In genomic region chr21:29323189-29323588, GRCh38 we compare ENCODE assay signal across 25 cellular contexts. TPM values are rescaled to one million over a fixed set of nuclear protein-coding genes. Genes with fewer than 3 reads are reported as not detected.
DNase-seq lines count a peak whose midpoint lies in the region; ATAC-seq, FAIRE-seq and TF ChIP-seq lines count a peak whose summit lies in the region.
"Had no signal": no experiment of that assay in that cellular context is flagged by ENCODE, and none has a peak within 500 bp of the region (broad histone marks: within the 10 kb centered on the region; RNA-seq: fewer than 3 reads in every experiment).

No MANE protein-coding gene starts in this region.

- TF ChIP-seq POLR2A in HepG2 (IDR thresholded peaks at IDR 0.05; ENCODE audit: insufficient read depth in 1 of 2, low read depth in 2 of 2, low read length in 2 of 2) (no peak), vagina (IDR thresholded peaks at IDR 0.05) (no peak)

- H3K27me3 Mint-ChIP-seq in CD14-positive monocyte (ENCODE audit: low read depth in 3 of 3) (peaks cover 0 to 2% (median 0%) of the 10 kb centered on the region in 3 donors), chondrocyte (ENCODE audit: low read depth) (no peaks in the 10 kb centered on the region)
- H3K27me3 Mint-ChIP-seq: CD4-positive, alpha-beta memory T cell; IgD-negative memory B cell had no signal

- TF ChIP-seq RAD21 in HepG2 (CRISPR knock-in tag; IDR thresholded peaks at IDR 0.05): no peak

- H3K4me2 ChIP-seq in HepG2 (ENCODE audit: low read depth, low read length) (no peak overlapping the region), trophoblast cell (ENCODE audit: low read length) (no peak overlapping the region)
- H3K4me2 ChIP-seq: A549, GM23338 had no signal

- no peaks in the 10 kb centered on the region for H3K79me1 ChIP-seq in trophoblast cell (ENCODE audit: low read length)

- CTCF ChIA-PET in HepG2 (lab: Yijun Ruan, JAX; ENCODE audit: low intra/inter-chr PET ratio, low total read pairs): no interaction called here

- H3K14ac ChIP-seq in trophoblast cell (ENCODE audit: low read length): no peak overlapping the region

- in situ Hi-C loops in HepG2 (cut with HindIII; ENCODE audit: extremely low pct_ligation_motif_present, low pct_unique_long_range_greater_than_20kb): no loop called here

- H3K36me3 Mint-ChIP-seq in CD14-positive monocyte: peaks cover 73 to 74% of the 10 kb centered on the region in 2 donors
- peaks cover 29% of the 10 kb centered on the region for H3K36me3 Mint-ChIP-seq in chondrocyte (ENCODE audit: low read depth)

- no peak overlapping the region for H4K12ac ChIP-seq in trophoblast cell (ENCODE audit: low read depth, low read length)

- H3K23ac ChIP-seq in trophoblast cell (ENCODE audit: low read length): no peak overlapping the region

- H2BK5ac ChIP-seq in trophoblast cell (ENCODE audit: low read depth, low read length, poor library complexity): no peak overlapping the region

- peaks cover 23% of the 10 kb centered on the region for H4K20me1 ChIP-seq in HepG2 (ENCODE audit: insufficient read depth, low read length)

- H4K8ac ChIP-seq in trophoblast cell (ENCODE audit: low read depth, low read length): no peak overlapping the region

- no peak for DNase-seq in CD14-positive monocyte (ENCODE audit: low spot score)
- no peak for DNase-seq in chondrocyte (ENCODE audit: low spot score)
- DNase-seq in HepG2 (ENCODE audit: low spot score): no peak
- no peak for DNase-seq in trophoblast cell
- no peak for DNase-seq in NOMO-1 treated with dmso at 0.1 percent for 144 hours (lab: John Stamatoyannopoulos, UW; ENCODE audit: unreplicated experiment)
- DNase-seq in GOT3 (lab: John Stamatoyannopoulos, UW): no peak
- no peak for DNase-seq in vagina (ENCODE audit: extremely low spot score in 2 of 2)
- DNase-seq: AML-193; Calu3; CD4-positive, alpha-beta memory T cell; DMS53; DND-41; EL; H7; HFFc6 had no signal

- TF ChIP-seq CTCF in CD14-positive monocyte (IDR thresholded peaks at IDR 0.05): no peak
- TF ChIP-seq CTCF in chondrocyte (IDR thresholded peaks at IDR 0.05): no peak
- TF ChIP-seq CTCF in HepG2 (CRISPR knock-in tag; IDR thresholded peaks at IDR 0.05): no peak
- TF ChIP-seq CTCF in vagina (IDR thresholded peaks at IDR 0.05): no peak

- H2BK120ac ChIP-seq in trophoblast cell (ENCODE audit: insufficient read depth, low read length, poor library complexity): no peak overlapping the region

- H3K4me1 Mint-ChIP-seq in CD14-positive monocyte: peaks cover 31% of the 10 kb centered on the region
- H3K4me1 Mint-ChIP-seq in chondrocyte (ENCODE audit: low read depth): peaks cover 63% of the 10 kb centered on the region

- no peak overlapping the region for H3K18ac ChIP-seq in trophoblast cell (ENCODE audit: low read length)

- H3K36me3 ChIP-seq in HepG2 (replicated peaks in 1 of 2; ENCODE audit: control insufficient read depth in 1 of 2, insufficient read depth in 2 of 2, low read length in 2 of 2): peaks cover 17 to 44% of the 10 kb centered on the region in 2 experiments
- peaks cover 14 to 20% of the 10 kb centered on the region in 2 experiments for H3K36me3 ChIP-seq in trophoblast cell (ENCODE audit: control insufficient read depth in 1 of 2, insufficient read depth in 2 of 2, low read length in 2 of 2)
- H3K36me3 ChIP-seq in vagina: peaks cover 0 to 22% of the 10 kb centered on the region in 2 donors

- no peaks in the 10 kb centered on the region for H3K27me3 ChIP-seq in HepG2 (ENCODE audit: control insufficient read depth in 1 of 2, insufficient read depth in 2 of 2, low read length in 2 of 2)
- no peaks in the 10 kb centered on the region for H3K27me3 ChIP-seq in trophoblast cell (ENCODE audit: insufficient read depth, low read length)
- H3K27me3 ChIP-seq in vagina: no peaks in the 10 kb centered on the region

- no peaks in the 10 kb centered on the region for H3K9me3 ChIP-seq in HepG2 (ENCODE audit: low read length)
- H3K9me3 ChIP-seq in trophoblast cell (ENCODE audit: insufficient read depth, low read depth, low read length): no peaks in the 10 kb centered on the region
- no peaks in the 10 kb centered on the region for H3K9me3 ChIP-seq in vagina
- H3K9me3 ChIP-seq: A549 had no signal

- FAIRE-seq in HepG2 (lab: Jason Lieb, UNC): no peak
- FAIRE-seq: A549, G401.6, GM12892, GM18507, HTR-8/SVneo had no signal

- peaks cover 0 to 4% (median 3%) of the 10 kb centered on the region in 7 donors for H3K9me3 Mint-ChIP-seq in CD14-positive monocyte
- no peaks in the 10 kb centered on the region for H3K9me3 Mint-ChIP-seq in chondrocyte (ENCODE audit: low read depth)
- H3K9me3 Mint-ChIP-seq: GM23338, HFFc6 had no signal

- WGBS in HepG2 (ENCODE audit: low lambda C conversion rate): 79% methylated on average over 5 of the region's 6 CpGs
- WGBS in trophoblast cell (ENCODE audit: extremely low coverage, insufficient coverage, insufficient read length): no CpG with 5 or more reads among the region's 6 CpGs

- intact Hi-C loops in CD14-positive monocyte (cut with micrococcal nuclease) (no loop called here), HepG2 (cut with micrococcal nuclease; ENCODE audit: unreplicated experiment) (no loop called here), vagina (cut with DNase I) (no loop called here)

- H3K4me3 Mint-ChIP-seq in CD14-positive monocyte (no peak overlapping the region), chondrocyte (ENCODE audit: unreplicated experiment) (no peak overlapping the region)
- H3K4me3 Mint-ChIP-seq: CD4-positive, alpha-beta memory T cell; GM23338; HFFc6; IgD-negative memory B cell had no signal

- peak overlapping the region; percentile 93 for H3K4ac ChIP-seq in trophoblast cell (ENCODE audit: low read depth, low read length)

- peaks cover 20% of the 10 kb centered on the region for H3K4me1 ChIP-seq in HepG2 (ENCODE audit: insufficient read depth, low read length)
- no peaks in the 10 kb centered on the region for H3K4me1 ChIP-seq in trophoblast cell (ENCODE audit: control insufficient read depth in 1 of 2, insufficient read depth in 2 of 2, low read length in 2 of 2)
- peaks cover 19% of the 10 kb centered on the region for H3K4me1 ChIP-seq in vagina
- H3K4me1 ChIP-seq: A549 had no signal

- H4K91ac ChIP-seq in trophoblast cell (ENCODE audit: low read depth, low read length): no peak overlapping the region

- H2BK12ac ChIP-seq in trophoblast cell (ENCODE audit: low read length): no peak overlapping the region

- TF ChIP-seq EP300 in HepG2 (IDR thresholded peaks at IDR 0.05; ENCODE audit: low read depth in 2 of 2, low read length in 2 of 2): no peak
- no peak for TF ChIP-seq EP300 in HepG2 (CRISPR knock-in tag; IDR thresholded peaks at IDR 0.05; ENCODE audit: borderline replicate concordance)

- H3K27ac Mint-ChIP-seq in CD14-positive monocyte (peak overlapping the region in 6 of 7 donors; percentile 27 to 81 (median 71)), chondrocyte (ENCODE audit: unreplicated experiment) (peak overlapping the region; percentile 79)
- H3K27ac Mint-ChIP-seq: CD4-positive, alpha-beta memory T cell; GM23338; HFFc6 had no signal

- H3K9ac ChIP-seq in HepG2 (ENCODE audit: insufficient read depth, low read depth, low read length) (no peak overlapping the region), trophoblast cell (ENCODE audit: low read length) (no peak overlapping the region)

- H3K79me2 ChIP-seq in HepG2 (ENCODE audit: insufficient read depth, low read length) (peaks cover 66% of the 10 kb centered on the region), trophoblast cell (ENCODE audit: control insufficient read depth, insufficient read depth, low read length, poor library complexity) (peaks cover 3% of the 10 kb centered on the region)

- BruUV-seq in HepG2 (replicated peaks; lab: Mats Ljungman, UMichigan): no TSS peak

- H3K4me3 ChIP-seq in HepG2 (replicated peaks in 1 of 3; ENCODE audit: insufficient read depth in 1 of 3, low read depth in 2 of 3, low read length in 3 of 3) (no peak overlapping the region), trophoblast cell (ENCODE audit: low read depth, low read length) (no peak overlapping the region), vagina (no peak overlapping the region)
- H3K4me3 ChIP-seq: A549, GM23338 had no signal

- ATAC-seq in HepG2: no peak
- ATAC-seq: A549, GM23338, HCT116 had no signal

- H2AFZ ChIP-seq in HepG2 (ENCODE audit: low read length) (no peak overlapping the region), trophoblast cell (ENCODE audit: insufficient read depth, low read length, poor library complexity) (no peak overlapping the region)
- H2AFZ ChIP-seq: GM23338 had no signal

- H3K27ac ChIP-seq in HepG2 (ENCODE audit: extremely low read length, insufficient read depth, low read length) (no peak overlapping the region), trophoblast cell (ENCODE audit: low read depth, low read length) (no peak overlapping the region), vagina (no peak overlapping the region)
- H3K27ac ChIP-seq: 22Rv1, A549, C4-2B had no signal

- POLR2A ChIA-PET in HepG2 (lab: Yijun Ruan, JAX): no interaction called here

- no peak overlapping the region for H2AK5ac ChIP-seq in trophoblast cell (ENCODE audit: low read length)

RNA-seq across cellular contexts. Expression of gene BACH1, which starts 24.5 kb away (rescaled TPM):
- 100 to 1,000 TPM; 148 to 199 TPM for polyA plus RNA-seq in CD14-positive monocyte
- 85.4 to 123 TPM (median 120 TPM) in 3 replicates for total RNA-seq in chondrocyte
- total RNA-seq in HepG2 (2016; rRNA removed; fragmentation: Illumina TruSeq; extraction: Trizol): 51.7 and 68.9 TPM in 2 replicates
- 113 and 125 TPM in 2 replicates for total RNA-seq in HepG2 (2016; cell fraction: cytosol; rRNA removed; fragmentation: Illumina TruSeq; extraction: Trizol; ENCODE audit: low read depth)
- total RNA-seq in HepG2 (2016; cell fraction: insoluble cytoplasmic fraction; rRNA removed; fragmentation: Illumina TruSeq; extraction: Trizol): 49.5 and 66.2 TPM in 2 replicates
- total RNA-seq in HepG2 (2016; cell fraction: membrane; rRNA removed; fragmentation: Illumina TruSeq; extraction: Trizol): 187 and 248 TPM in 2 replicates
- total RNA-seq in HepG2 (2016; cell fraction: nucleus; rRNA removed; fragmentation: Illumina TruSeq; extraction: Trizol): 43.0 and 46.1 TPM in 2 replicates
- 11.9 and 16.5 TPM in 2 replicates for polyA plus RNA-seq in HepG2 (2011; rRNA removed)
- polyA plus RNA-seq in HepG2 (2011; cell fraction: cytosol; rRNA removed): 6.1 and 8.1 TPM in 2 replicates
- polyA plus RNA-seq in HepG2 (2011; cell fraction: nucleus; rRNA removed): 7.4 and 10.3 TPM in 2 replicates
- polyA plus RNA-seq in HepG2 (2012): 19.6 and 28.5 TPM in 2 replicates
- polyA plus RNA-seq in HepG2 (2016; cell fraction: cytosol; fragmentation: Illumina TruSeq; extraction: Trizol; ENCODE audit: low read depth): 0.31 and 0.51 TPM in 2 replicates
- 17.5 and 19.8 TPM in 2 replicates for polyA plus RNA-seq in HepG2 (2016; cell fraction: insoluble cytoplasmic fraction; fragmentation: Illumina TruSeq; extraction: Trizol; ENCODE audit: low read depth)
- 2.6 and 3.9 TPM in 2 replicates for polyA plus RNA-seq in HepG2 (2016; cell fraction: membrane; fragmentation: Illumina TruSeq; extraction: Trizol; ENCODE audit: low read depth)
- 11.8 and 12.9 TPM in 2 replicates for polyA plus RNA-seq in HepG2 (2016; cell fraction: nucleus; fragmentation: Illumina TruSeq; extraction: Trizol; ENCODE audit: insufficient read depth, low read depth)
- polyA minus RNA-seq in HepG2 (2011; rRNA and poly(A)+ RNA removed; ENCODE audit: low replicate concordance): 153 and 196 TPM in 2 replicates
- polyA minus RNA-seq in HepG2 (2011; cell fraction: cytosol; rRNA and poly(A)+ RNA removed): 67.8 and 73.1 TPM in 2 replicates
- polyA minus RNA-seq in HepG2 (2011; cell fraction: nucleus; rRNA and poly(A)+ RNA removed): 101 and 111 TPM in 2 replicates
- 72.6 and 72.7 TPM in 2 replicates for polyA plus RNA-seq in trophoblast cell (2013)
- 33.1 TPM for total RNA-seq in vagina
